In genomic region chr2:235820571-235820970, GRCh38 we compare ENCODE assay signal across 12 cellular contexts.
DNase-seq lines count a peak whose midpoint lies in the region; ATAC-seq and TF ChIP-seq lines count a peak whose summit lies in the region.
"Had no signal": no experiment of that assay in that cellular context is flagged by ENCODE, and none has a peak within 500 bp of the region (broad histone marks: within the 10 kb centered on the region; RNA-seq: fewer than 3 reads in every experiment).

No MANE protein-coding gene starts in this region.

- DNase-seq in adipocyte (ENCODE audit: low read depth) = peak; percentile 4
- peak; percentile 24 for DNase-seq in epithelial cell of esophagus (ENCODE audit: low read depth)
- DNase-seq in fibroblast of the aortic adventitia (ENCODE audit: low read depth) = peak; percentile 29
- no peak for DNase-seq in D341Med (ENCODE audit: low spot score)
- DNase-seq: CD8-positive, alpha-beta T cell; COR-L47; DMS53; GF-D8; H7 had no signal

- H3K27me3 ChIP-seq in adipocyte (replicated peaks; ENCODE audit: control insufficient read depth, insufficient read depth, low read length) = no peaks in the 10 kb centered on the region

- H3K9me3 ChIP-seq in adipocyte (ENCODE audit: control insufficient read depth, low read length) = no peaks in the 10 kb centered on the region

- peaks cover 7% of the 10 kb centered on the region for H3K4me1 ChIP-seq in adipocyte (ENCODE audit: control insufficient read depth, insufficient read depth, low read length)

- peaks cover 5% of the 10 kb centered on the region for H3K36me3 ChIP-seq in adipocyte (ENCODE audit: control insufficient read depth, insufficient read depth, low read length, severe bottlenecking)

- no peak for TF ChIP-seq CTCF in epithelial cell of esophagus (IDR thresholded peaks at IDR 0.05; ENCODE audit: insufficient read depth, low read depth, low read length, missing control alignments)
- no peak for TF ChIP-seq CTCF in fibroblast of the aortic adventitia (IDR thresholded peaks at IDR 0.05; ENCODE audit: insufficient read depth, low read length)

- H3K4me3 ChIP-seq in adipocyte (ENCODE audit: low read length) (no peak overlapping the region), epithelial cell of esophagus (ENCODE audit: low read length) (no peak overlapping the region), fibroblast of the aortic adventitia (ENCODE audit: low read depth, low read length) (no peak overlapping the region)
- H3K4me3 ChIP-seq: GM23338 had no signal

- ATAC-seq in GM18909 (IDR thresholded peaks at IDR 0.05; ENCODE audit: poor library complexity, unreplicated experiment) (no peak), GM21447 (IDR thresholded peaks at IDR 0.05; ENCODE audit: unreplicated experiment) (no peak)
- ATAC-seq: CD8-positive, alpha-beta T cell; GM23338 had no signal

- H3K9ac ChIP-seq in adipocyte (ENCODE audit: low read length) = no peak overlapping the region
